Comparison of ENCODE assay signal across 27 cellular contexts in genomic region chr3:4460334-4460733, GRCh38.
"Had no signal": no experiment of that assay in that cellular context is flagged by ENCODE, and none has a peak within 500 bp of the region (broad histone marks: within the 10 kb centered on the region; RNA-seq: fewer than 3 reads in every experiment).

No MANE protein-coding gene starts in this region.

- H3K36me3 Mint-ChIP-seq: activated naive CD4-positive, alpha-beta T cell treated with anti-CD3 and anti-CD28 coated beads, Interleukin-2, amount 50 U/mL, for 72 hours; activated naive CD8-positive, alpha-beta T cell treated with anti-CD3 and anti-CD28 coated beads, Interleukin-2, amount 10 ng/mL, durations not matched to agents 7 days and 5 days; brain had no signal

- H3K27me3 Mint-ChIP-seq: activated B cell treated with CpG ODN at 0.5 μM for 24 hours; activated CD8-positive, alpha-beta T cell treated with anti-CD3 and anti-CD28 coated beads for 36 hours; activated naive CD8-positive, alpha-beta T cell treated with anti-CD3 and anti-CD28 coated beads, Interleukin-2, amount 10 ng/mL, durations not matched to agents 7 days and 5 days; activated T-helper 17 cell treated with anti-CD3 and anti-CD28 coated beads, Interleukin-2, amount 50 U/mL, for 72 hours; brain; central memory CD8-positive, alpha-beta T cell; effector memory CD8-positive, alpha-beta T cell; T-helper 17 cell had no signal

- H3K9me3 Mint-ChIP-seq: activated B cell treated with CpG ODN at 0.5 μM for 24 hours; activated CD8-positive, alpha-beta T cell treated with anti-CD3 and anti-CD28 coated beads for 36 hours; activated naive CD4-positive, alpha-beta T cell treated with anti-CD3 and anti-CD28 coated beads, Interleukin-2, amount 50 U/mL, for 72 hours; activated naive CD8-positive, alpha-beta T cell treated with anti-CD3 and anti-CD28 coated beads, Interleukin-2, amount 10 ng/mL, durations not matched to agents 7 days and 5 days; activated T-cell treated with anti-CD3 and anti-CD28 coated beads, Interleukin-2, amount 50 U/mL, for 4 hours; activated T-helper 17 cell treated with anti-CD3 and anti-CD28 coated beads, Interleukin-2, amount 50 U/mL, for 72 hours; brain; central memory CD8-positive, alpha-beta T cell; effector memory CD8-positive, alpha-beta T cell; T-helper 2 cell treated with Interferon-gamma antibody and Interleukin-4, amounts not matched to agents 5 μg/mL and 100 μg/mL, for 36 hours had no signal

- DNase-seq: activated B cell treated with CpG ODN at 0.5 μM for 24 hours; activated CD4-positive, alpha-beta T cell treated with anti-CD3 and anti-CD28 coated beads for 48 hours; activated CD4-positive, alpha-beta T cell treated with anti-CD3 and anti-CD28 coated beads, Interleukin-2, amount 50 U/mL, for 1 hour; activated CD4-positive, alpha-beta T cell treated with anti-CD3 and anti-CD28 coated beads, Interleukin-2, amount 50 U/mL, for 48 hours; activated CD8-positive, alpha-beta memory T cell treated with anti-CD3 and anti-CD28 coated beads for 24 hours; activated CD8-positive, alpha-beta T cell treated with anti-CD3 and anti-CD28 coated beads for 36 hours; activated effector memory CD4-positive, alpha-beta T cell treated with Interleukin-2 at 50 U/mL for 16 hours; activated gamma-delta T cell treated with Interleukin-2 at 50 U/mL for 16 hours; activated naive CD4-positive, alpha-beta T cell treated with Interleukin-2 at 50 U/mL for 16 hours; activated naive CD8-positive, alpha-beta T cell treated with anti-CD3 and anti-CD28 coated beads, Interleukin-2, amount 10 ng/mL, durations not matched to agents 7 days and 5 days; activated T-cell treated with anti-CD3 and anti-CD28 coated beads, Interleukin-2, amount 50 U/mL, for 4 hours; dermis blood vessel endothelial cell; effector CD4-positive, alpha-beta T cell; effector memory CD8-positive, alpha-beta T cell; erythroblast; foreskin keratinocyte; gastrocnemius medialis; glutamatergic neuron; heart left ventricle; T-helper 17 cell; T1000; WERI-Rb-1 had no signal

- H3K27ac Mint-ChIP-seq: activated B cell treated with CpG ODN at 0.5 μM for 24 hours; activated CD8-positive, alpha-beta T cell treated with anti-CD3 and anti-CD28 coated beads for 36 hours; activated naive CD4-positive, alpha-beta T cell treated with anti-CD3 and anti-CD28 coated beads, Interleukin-2, amount 50 U/mL, for 72 hours; activated naive CD8-positive, alpha-beta T cell treated with anti-CD3 and anti-CD28 coated beads, Interleukin-2, amount 10 ng/mL, durations not matched to agents 7 days and 5 days; activated T-helper 17 cell treated with anti-CD3 and anti-CD28 coated beads, Interleukin-2, amount 50 U/mL, for 72 hours; brain; effector memory CD8-positive, alpha-beta T cell; T-helper 17 cell; T-helper 2 cell treated with Interferon-gamma antibody and Interleukin-4, amounts not matched to agents 5 μg/mL and 100 μg/mL, for 36 hours had no signal

- H3K4me3 Mint-ChIP-seq: activated B cell treated with CpG ODN at 0.5 μM for 24 hours; activated CD8-positive, alpha-beta T cell treated with anti-CD3 and anti-CD28 coated beads for 36 hours; activated naive CD8-positive, alpha-beta T cell treated with anti-CD3 and anti-CD28 coated beads, Interleukin-2, amount 10 ng/mL, durations not matched to agents 7 days and 5 days; activated T-cell treated with anti-CD3 and anti-CD28 coated beads, Interleukin-2, amount 50 U/mL, for 4 hours; activated T-helper 17 cell treated with anti-CD3 and anti-CD28 coated beads, Interleukin-2, amount 50 U/mL, for 72 hours; brain; central memory CD8-positive, alpha-beta T cell; effector memory CD8-positive, alpha-beta T cell; T-helper 17 cell; T-helper 2 cell treated with Interferon-gamma antibody and Interleukin-4, amounts not matched to agents 5 μg/mL and 100 μg/mL, for 36 hours had no signal
